In the genomic region with DNA sequence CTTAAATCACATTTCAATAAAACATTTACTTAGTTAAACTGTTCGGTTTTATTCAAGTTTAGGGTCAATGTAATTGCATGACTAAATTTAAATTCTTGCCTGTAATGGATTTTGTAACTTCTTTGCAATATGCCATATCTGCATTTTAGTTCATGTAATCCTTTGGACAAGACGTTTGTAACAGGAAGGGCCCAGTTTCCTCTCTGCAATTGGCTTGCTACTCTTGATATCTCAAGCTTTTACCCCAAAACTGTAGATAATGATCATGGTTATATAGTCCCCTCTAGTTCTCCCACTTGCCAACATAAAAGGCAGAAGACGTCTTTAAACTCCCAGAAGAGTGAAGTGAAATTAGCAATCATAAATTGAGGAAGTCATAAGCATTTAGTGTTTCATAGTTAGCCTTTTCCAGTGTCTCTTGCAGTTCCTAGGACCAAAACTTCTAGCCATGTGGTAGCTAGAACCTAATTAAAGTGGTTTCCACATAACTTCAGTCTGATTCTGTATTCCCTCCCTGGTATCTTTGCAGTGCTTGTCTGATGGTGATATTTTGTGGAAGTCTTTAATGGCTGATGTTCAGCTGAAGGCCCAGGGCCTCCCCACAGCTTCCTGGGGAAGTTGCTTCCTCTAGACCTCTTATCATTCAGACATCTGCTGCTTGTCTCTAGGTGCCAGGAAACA, we compare ENCODE assay signal across 14 cellular contexts.
DNase-seq lines count a peak whose midpoint lies in the region; ATAC-seq lines count a peak whose summit lies in the region.
"Had no signal": no experiment of that assay in that cellular context is flagged by ENCODE, and none has a peak within 500 bp of the region (broad histone marks: within the 10 kb centered on the region; RNA-seq: fewer than 3 reads in every experiment).

No MANE protein-coding gene starts in this region.

- ATAC-seq in effector memory CD8-positive, alpha-beta T cell (replicated peaks) = peak; percentile 86
- ATAC-seq in GM19452 (IDR thresholded peaks at IDR 0.05; ENCODE audit: unreplicated experiment) = no peak
- ATAC-seq: HepG2, left colon had no signal

- H3K27me3 Mint-ChIP-seq in effector memory CD8-positive, alpha-beta T cell = no peaks in the 10 kb centered on the region

- peak overlapping the region in 9 of 11 experiments; percentile 55 to 74 (median 66); a peak in 19 of 22 replicates for H3K27ac ChIP-seq in BLaER1 treated with 17β-estradiol and CSF1 and Interleukin-3, amounts not matched to agents 10 nM and 100 nM
- H3K27ac ChIP-seq: RWPE1 had no signal

- H3K9me3 ChIP-seq in BLaER1 treated with 17β-estradiol and CSF1 and Interleukin-3, amounts not matched to agents 10 nM and 100 nM (replicated peaks in 1 of 11) = no peaks in the 10 kb centered on the region

- no peaks in the 10 kb centered on the region for H3K9me3 Mint-ChIP-seq in effector memory CD8-positive, alpha-beta T cell

- peak overlapping the region in 5 of 11 experiments; percentile 2 to 31 (median 22); a peak in 4 of 22 replicates for H3K9ac ChIP-seq in BLaER1 treated with 17β-estradiol and CSF1 and Interleukin-3, amounts not matched to agents 10 nM and 100 nM

- peak overlapping the region; percentile 58 to 77 (median 68) for H3K4me2 ChIP-seq in BLaER1 treated with 17β-estradiol and CSF1 and Interleukin-3, amounts not matched to agents 10 nM and 100 nM

- peak overlapping the region; percentile 32 to 57 for H3K4me3 Mint-ChIP-seq in effector memory CD8-positive, alpha-beta T cell

- no peaks in the 10 kb centered on the region for H4K20me1 ChIP-seq in BLaER1 treated with 17β-estradiol and CSF1 and Interleukin-3, amounts not matched to agents 10 nM and 100 nM

- H3K27ac Mint-ChIP-seq in effector memory CD8-positive, alpha-beta T cell = peak overlapping the region; percentile 64 to 88

- in situ Hi-C loops in KBM-7 (cut with MboI; ENCODE audit: low pct_unique_long_range_greater_than_20kb, low sequenced_read_pairs) = no loop called here

- H3K4me1 ChIP-seq in BLaER1 treated with 17β-estradiol and CSF1 and Interleukin-3, amounts not matched to agents 10 nM and 100 nM = peaks cover 20 to 35% (median 29%) of the 10 kb centered on the region in 10 experiments

- peaks cover 20% of the 10 kb centered on the region for H3K36me3 Mint-ChIP-seq in effector memory CD8-positive, alpha-beta T cell (ENCODE audit: insufficient read depth)

- no peaks in the 10 kb centered on the region for H3K36me3 ChIP-seq in BLaER1 treated with 17β-estradiol and CSF1 and Interleukin-3, amounts not matched to agents 10 nM and 100 nM

- H3K27me3 ChIP-seq in BLaER1 treated with 17β-estradiol and CSF1 and Interleukin-3, amounts not matched to agents 10 nM and 100 nM = no peaks in the 10 kb centered on the region

- no peak overlapping the region for H3K4me3 ChIP-seq in BLaER1 treated with 17β-estradiol and CSF1 and Interleukin-3, amounts not matched to agents 10 nM and 100 nM

- peaks cover 28 to 49% of the 10 kb centered on the region in 2 donors for H3K4me1 Mint-ChIP-seq in effector memory CD8-positive, alpha-beta T cell (ENCODE audit: low read depth in 2 of 2)

- DNase-seq in KBM-7 (peak; percentile 96), T-helper 9 cell (peak; percentile 21), NCI-H2227 treated with DMSO at 0.1 percent for 48 hours (lab: John Stamatoyannopoulos, UW) (no peak), NCI-H1436 (lab: John Stamatoyannopoulos, UW) (no peak), NCI-H1694 treated with DMSO at 0.1 percent for 48 hours (lab: John Stamatoyannopoulos, UW) (no peak)
- DNase-seq in effector memory CD8-positive, alpha-beta T cell = peak; percentile 5 to 16 (median 13)
- DNase-seq: C1 segment of cervical spinal cord, H7, left colon, NCI-H2171 had no signal

Comparison
In these comparisons a context has a peak if more than half of its experiments do, and no peak if none do; other contexts are left out.
1. DNase-seq: peak in KBM-7 (single experiment), T-helper 9 cell (single experiment) and effector memory CD8-positive, alpha-beta T cell (3 of 3); none in NCI-H2227 treated with DMSO at 0.1 percent for 48 hours (single experiment), NCI-H1436 (single experiment) and NCI-H1694 treated with DMSO at 0.1 percent for 48 hours (single experiment).